In genomic region chr5:147510885-147511284, GRCh38 we compare ENCODE assay signal across 25 cellular contexts. TPM values are rescaled to one million over a fixed set of nuclear protein-coding genes. Genes with fewer than 3 reads are reported as not detected.
A peak's percentile ranks its signal among the peaks of the same experiment; 100 is the strongest.
DNase-seq lines count a peak whose midpoint lies in the region; ATAC-seq and TF ChIP-seq lines count a peak whose summit lies in the region.
"Had no signal": no experiment of that assay in that cellular context is flagged by ENCODE, and none has a peak within 500 bp of the region (broad histone marks: within the 10 kb centered on the region; RNA-seq: fewer than 3 reads in every experiment).

No MANE protein-coding gene starts in this region.

- no peak overlapping the region for H3K9ac ChIP-seq in muscle layer of colon (ENCODE audit: low read length)

- 86% methylated on average over 7 of the region's 7 CpGs for WGBS in testis, 2 donors

- no TSS peak for BruUV-seq in MCF 10A (replicated peaks; lab: Mats Ljungman, UMichigan)

- no peaks in the 10 kb centered on the region for H3K36me3 ChIP-seq in breast epithelium
- H3K36me3 ChIP-seq in WERI-Rb-1: peaks cover 4% of the 10 kb centered on the region; the same call in 1 of the 2 replicates
- no peaks in the 10 kb centered on the region for H3K36me3 ChIP-seq in muscle layer of colon (ENCODE audit: insufficient read depth, low read length)
- no peaks in the 10 kb centered on the region for H3K36me3 ChIP-seq in testis (ENCODE audit: low read depth, missing control alignments)
- H3K36me3 ChIP-seq: BLaER1, heart left ventricle, suprapubic skin, vagina had no signal

- POLR2A ChIA-PET in MCF 10A (lab: Yijun Ruan, JAX): interaction anchor here (0.7 to 1.0 kb wide), 2 partner anchors 9 to 16 kb away, joined by 3 to 5 read pairs; no protein-coding TSS in a partner anchor

- H3K4me3 Mint-ChIP-seq in MCF 10A (ENCODE audit: unreplicated experiment): peak overlapping the region; percentile 73
- H3K4me3 Mint-ChIP-seq: activated naive CD4-positive, alpha-beta T cell treated with anti-CD3 and anti-CD28 coated beads, Interleukin-2, amount 50 U/mL, for 24 hours; central memory CD8-positive, alpha-beta T cell; stimulated activated memory B cell treated with anti-CD40 and anti-IgM and Interleukin-4, amounts not matched to agents 10 μg/mL and 1 μg/mL and 100 μg/mL, for 72 hours had no signal

- H3K9me3 ChIP-seq in breast epithelium: no peaks in the 10 kb centered on the region
- no peaks in the 10 kb centered on the region for H3K9me3 ChIP-seq in WERI-Rb-1 (ENCODE audit: severe bottlenecking)
- H3K9me3 ChIP-seq in muscle layer of colon (ENCODE audit: low read length): no peaks in the 10 kb centered on the region
- H3K9me3 ChIP-seq in testis: no peaks in the 10 kb centered on the region
- H3K9me3 ChIP-seq: heart left ventricle, suprapubic skin, vagina had no signal

- H3K4me3 ChIP-seq in breast epithelium (no peak overlapping the region), WERI-Rb-1 (ENCODE audit: low read depth, low read length) (no peak overlapping the region), muscle layer of colon (ENCODE audit: low read depth in 1 of 2, low read length in 2 of 2) (peak overlapping the region in 1 of 2 donors; percentile 91), testis (no peak overlapping the region)
- H3K4me3 ChIP-seq: GM12878 had no signal

- H3K27me3 ChIP-seq in breast epithelium: peaks cover 0 to 3% of the 10 kb centered on the region in 2 donors
- no peaks in the 10 kb centered on the region for H3K27me3 ChIP-seq in WERI-Rb-1 (ENCODE audit: insufficient read depth, low read depth, severe bottlenecking)
- no peaks in the 10 kb centered on the region for H3K27me3 ChIP-seq in muscle layer of colon (ENCODE audit: control insufficient read depth in 1 of 2, insufficient read depth in 2 of 2, low read length in 2 of 2)
- no peaks in the 10 kb centered on the region for H3K27me3 ChIP-seq in testis
- H3K27me3 ChIP-seq: vagina had no signal

- TF ChIP-seq POLR2A in breast epithelium (IDR thresholded peaks at IDR 0.05): no peak
- no peak for TF ChIP-seq POLR2A in testis (IDR thresholded peaks at IDR 0.05)

- peaks cover 14% of the 10 kb centered on the region for H3K4me1 Mint-ChIP-seq in MCF 10A (ENCODE audit: insufficient read depth, unreplicated experiment)
- H3K4me1 Mint-ChIP-seq: stimulated activated memory B cell treated with anti-CD40 and anti-IgM and Interleukin-4, amounts not matched to agents 10 μg/mL and 1 μg/mL and 100 μg/mL, for 72 hours had no signal

- H3K4me1 ChIP-seq in breast epithelium (no peaks in the 10 kb centered on the region), muscle layer of colon (ENCODE audit: insufficient read depth, low read length) (peaks cover 19% of the 10 kb centered on the region), testis (no peaks in the 10 kb centered on the region)

- H3K27ac ChIP-seq in breast epithelium: no peak overlapping the region
- H3K27ac ChIP-seq in WERI-Rb-1: peak overlapping the region; percentile 94
- H3K27ac ChIP-seq in muscle layer of colon (ENCODE audit: low read depth, low read length): peak overlapping the region; percentile 94
- H3K27ac ChIP-seq in testis: no peak overlapping the region
- H3K27ac ChIP-seq: BLaER1, SK-N-MC, suprapubic skin had no signal

- H3K36me3 Mint-ChIP-seq in MCF 10A (ENCODE audit: insufficient read depth, unreplicated experiment): no peaks in the 10 kb centered on the region
- H3K36me3 Mint-ChIP-seq: activated naive CD4-positive, alpha-beta T cell treated with anti-CD3 and anti-CD28 coated beads, Interleukin-2, amount 50 U/mL, for 24 hours; stimulated activated memory B cell treated with anti-CD40 and anti-IgM and Interleukin-4, amounts not matched to agents 10 μg/mL and 1 μg/mL and 100 μg/mL, for 72 hours had no signal

- no peak for ATAC-seq in left ventricle myocardium superior
- ATAC-seq: GM12878; heart left ventricle; stimulated activated memory B cell treated with anti-CD40 and anti-IgM and Interleukin-4, amounts not matched to agents 10 μg/mL and 1 μg/mL and 100 μg/mL, for 72 hours had no signal

- DNase-seq in MCF 10A (ENCODE audit: unreplicated experiment) (no peak), breast epithelium (ENCODE audit: low spot score in 2 of 2) (no peak), WERI-Rb-1 (no peak), left ventricle myocardium superior (no peak), testis (no peak), posterior vena cava (ENCODE audit: low spot score) (no peak), NCI-H146 treated with DMSO at 0.1 percent for 48 hours (lab: John Stamatoyannopoulos, UW; ENCODE audit: unreplicated experiment) (no peak)
- DNase-seq: activated CD8-positive, alpha-beta memory T cell treated with anti-CD3 and anti-CD28 coated beads, Interleukin-2, amount 50 U/mL, for 4 hours; anterior cingulate cortex; COR-L47; dermis blood vessel endothelial cell; GM23248; heart left ventricle; MV-4-11; NCI-H1694; stimulated activated CD4-positive, alpha-beta T cell treated with anti-CD3 and anti-CD28 coated beads, Interleukin-4, amount 100 ng/mL, for 1 hour had no signal

- no peak for TF ChIP-seq CTCF in MCF 10A (IDR thresholded peaks at IDR 0.05; ENCODE audit: unreplicated experiment)
- TF ChIP-seq CTCF in breast epithelium (IDR thresholded peaks at IDR 0.05): no peak
- TF ChIP-seq CTCF in WERI-Rb-1 (IDR thresholded peaks at IDR 0.05; ENCODE audit: low read depth, low read length): no peak
- no peak for TF ChIP-seq CTCF in testis (IDR thresholded peaks at IDR 0.05)

- peaks cover 37% of the 10 kb centered on the region for H3K27me3 Mint-ChIP-seq in MCF 10A (ENCODE audit: insufficient read depth, unreplicated experiment)

- CTCF ChIA-PET in MCF 10A (lab: Yijun Ruan, JAX): interaction anchor here (0.9 to 2.5 kb wide), 7 partner anchors 10 to 67 kb away, joined by 3 to 15 read pairs (median 6); no protein-coding TSS in a partner anchor

- no peaks in the 10 kb centered on the region for H3K9me3 Mint-ChIP-seq in MCF 10A (ENCODE audit: unreplicated experiment)
- H3K9me3 Mint-ChIP-seq: activated naive CD4-positive, alpha-beta T cell treated with anti-CD3 and anti-CD28 coated beads, Interleukin-2, amount 50 U/mL, for 24 hours; central memory CD8-positive, alpha-beta T cell had no signal

- intact Hi-C loops in MCF 10A (cut with micrococcal nuclease): no loop called here
- intact Hi-C loops in breast epithelium (cut with DNase I; ENCODE audit: low total_unique reads): no loop called here
- intact Hi-C loops in left ventricle myocardium superior (cut with micrococcal nuclease): no loop called here
- intact Hi-C loops in testis (cut with DNase I; ENCODE audit: low total_unique reads): no loop called here
- intact Hi-C loops in posterior vena cava (cut with DNase I): no loop called here

- no peak overlapping the region for H3K27ac Mint-ChIP-seq in MCF 10A (ENCODE audit: low read depth, unreplicated experiment)
- H3K27ac Mint-ChIP-seq: activated naive CD4-positive, alpha-beta T cell treated with anti-CD3 and anti-CD28 coated beads, Interleukin-2, amount 50 U/mL, for 24 hours; stimulated activated memory B cell treated with anti-CD40 and anti-IgM and Interleukin-4, amounts not matched to agents 10 μg/mL and 1 μg/mL and 100 μg/mL, for 72 hours had no signal

RNA-seq across cellular contexts. Expression of gene DPYSL3, which starts 1.0 kb away (rescaled TPM):
- total RNA-seq in MCF 10A (2022): 8.2 and 8.9 TPM in 2 replicates
- 10 to 100 TPM; 34.4 to 73.1 (median 34.7) TPM for total RNA-seq in breast epithelium
- total RNA-seq in left ventricle myocardium superior: 19.5 TPM
- 10 to 100 TPM; 42.5 to 68.9 TPM for total RNA-seq in testis
- polyA plus RNA-seq in testis (ENCODE audit: insufficient read depth, low read depth, low replicate concordance): 71.6 TPM
- total RNA-seq in posterior vena cava: 100 to 1,000 TPM; 401 to 418 TPM

Comparison
In these comparisons a context has a peak if more than half of its experiments do, and no peak if none do; other contexts are left out.
1. H3K27ac ChIP-seq: peak in WERI-Rb-1 (single experiment) and muscle layer of colon (single experiment); none in breast epithelium (0 of 2) and testis (0 of 2).
2. RNA of gene DPYSL3, which starts 1.0 kb away (total RNA-seq): 401 to 418 TPM in posterior vena cava; 42.5 to 68.9 TPM in testis, 34.4 to 73.1 TPM in breast epithelium, 19.5 TPM in left ventricle myocardium superior (single experiment) and 8.2 to 8.9 TPM in MCF 10A; every median in the first group is over 4 times any median in the second.